28 cellular contexts compared by ENCODE assay signal in genomic region chr2:16755377-16755776, GRCh38.
DNase-seq lines count a peak whose midpoint lies in the region; ATAC-seq and TF ChIP-seq lines count a peak whose summit lies in the region.
"Had no signal": no experiment of that assay in that cellular context is flagged by ENCODE, and none has a peak within 500 bp of the region (broad histone marks: within the 10 kb centered on the region; RNA-seq: fewer than 3 reads in every experiment).

No MANE protein-coding gene starts in this region.

- dilution Hi-C loops in IMR-90 (cut with HindIII; ENCODE audit: low sequenced_read_pairs, unreplicated experiment), result no loop called here

- H3K4me3 ChIP-seq in IMR-90 (ENCODE audit: insufficient read depth, low read depth, low read length) (no peak overlapping the region), osteoblast (ENCODE audit: insufficient read depth, low read length) (no peak overlapping the region), tibial nerve (no peak overlapping the region), right lobe of liver (no peak overlapping the region), H7 (ENCODE audit: insufficient read depth, low read depth, low read length) (no peak overlapping the region)
- H3K4me3 ChIP-seq: A549, GM23338, HAP-1 had no signal

- H3K79me2 ChIP-seq in osteoblast (ENCODE audit: insufficient read depth, low read length), result no peaks in the 10 kb centered on the region

- TF ChIP-seq EP300 in tibial nerve (IDR thresholded peaks at IDR 0.05), result no peak

- no peak overlapping the region for H4K8ac ChIP-seq in IMR-90 (ENCODE audit: low read depth in 2 of 2, low read length in 2 of 2)

- WGBS in IMR-90 (ENCODE audit: extremely low coverage in 2 of 2, insufficient read length in 1 of 2), 2 experiments, result 0% methylated on average over 1 of the region's 8 CpGs; no CpG with 5 or more reads in 1 of the 2 experiments
- 59 to 74% methylated on average over 8 of the region's 8 CpGs for WGBS in tibial nerve, 2 donors
- WGBS in right lobe of liver (ENCODE audit: insufficient coverage, low coverage, low lambda C conversion rate, missing lambda C conversion rate), result 62% methylated on average over 3 of the region's 8 CpGs

- no peak overlapping the region for H2AK9ac ChIP-seq in IMR-90 (replicated peaks; ENCODE audit: low read depth, low read length, poor library complexity)

- no peak overlapping the region for H3K9ac ChIP-seq in IMR-90 (ENCODE audit: low read depth, low read length)

- H3K56ac ChIP-seq in IMR-90 (ENCODE audit: extremely low read depth, insufficient read depth, low read length), result no peak overlapping the region

- H3K23ac ChIP-seq in IMR-90 (ENCODE audit: low read depth, low read length), result no peak overlapping the region

- no peak overlapping the region for H3K27ac ChIP-seq in IMR-90 (ENCODE audit: insufficient read depth, low read length)
- no peak overlapping the region for H3K27ac ChIP-seq in osteoblast (ENCODE audit: low read depth, low read length)
- no peak overlapping the region for H3K27ac ChIP-seq in tibial nerve
- no peak overlapping the region for H3K27ac ChIP-seq in right lobe of liver
- H3K27ac ChIP-seq: A549 had no signal

- H2BK5ac ChIP-seq in IMR-90 (ENCODE audit: low read depth, low read length, poor library complexity, severe bottlenecking), result no peak overlapping the region

- H2BK15ac ChIP-seq in IMR-90 (ENCODE audit: low read depth, low read length), result no peak overlapping the region

- H3K9me3 ChIP-seq in IMR-90 (ENCODE audit: control insufficient read depth, insufficient read depth, low read length) (no peaks in the 10 kb centered on the region), osteoblast (ENCODE audit: low read depth, low read length) (no peaks in the 10 kb centered on the region), tibial nerve (no peaks in the 10 kb centered on the region), right lobe of liver (no peaks in the 10 kb centered on the region)
- H3K9me3 ChIP-seq: A549, HAP-1 had no signal

- H3K18ac ChIP-seq in IMR-90 (ENCODE audit: low read depth, low read length), result no peak overlapping the region

- H2AFZ ChIP-seq in IMR-90 (replicated peaks; ENCODE audit: low read length, poor library complexity), result peak overlapping the region; percentile 29
- H2AFZ ChIP-seq in osteoblast (ENCODE audit: low read length), result no peak overlapping the region
- H2AFZ ChIP-seq: GM23338 had no signal

- no peaks in the 10 kb centered on the region for H4K20me1 ChIP-seq in IMR-90 (ENCODE audit: insufficient read depth, low read length)
- H4K20me1 ChIP-seq in osteoblast (ENCODE audit: insufficient read depth, low read length), result no peaks in the 10 kb centered on the region

- H3K14ac ChIP-seq in IMR-90 (replicated peaks; ENCODE audit: low read depth, low read length), result no peak overlapping the region

- no TSS peak for BruUV-seq in IMR-90 (replicated peaks; lab: Mats Ljungman, UMichigan)

- TF ChIP-seq RAD21 in IMR-90 (IDR thresholded peaks at IDR 0.05; ENCODE audit: low read length), result no peak

- H2BK120ac ChIP-seq in IMR-90 (ENCODE audit: low read depth, low read length), result no peak overlapping the region

- H2BK20ac ChIP-seq in IMR-90 (ENCODE audit: low read depth, low read length), result no peak overlapping the region

- TF ChIP-seq POLR2A in IMR-90 (IDR thresholded peaks at IDR 0.05; ENCODE audit: low read depth, low read length) (no peak), tibial nerve (IDR thresholded peaks at IDR 0.05) (no peak), right lobe of liver (IDR thresholded peaks at IDR 0.05) (no peak)

- in situ Hi-C loops in IMR-90 (cut with MboI; ENCODE audit: low sequenced_read_pairs), result loop anchor here (5.0 to 25.0 kb wide), 3 partner anchors 138 to 1121 kb away; no protein-coding TSS in a partner anchor

- H2AK5ac ChIP-seq in IMR-90 (ENCODE audit: low read depth, low read length), result no peak overlapping the region

- H3K27me3 ChIP-seq in IMR-90 (ENCODE audit: control insufficient read depth, insufficient read depth, low read length) (peaks cover 5% of the 10 kb centered on the region; the same call in 1 of the 2 replicates), osteoblast (ENCODE audit: insufficient read depth, low read length) (no peaks in the 10 kb centered on the region), tibial nerve (no peaks in the 10 kb centered on the region), right lobe of liver (no peaks in the 10 kb centered on the region), H7 (ENCODE audit: control insufficient read depth, insufficient read depth, low read length) (no peaks in the 10 kb centered on the region; the same call in 1 of the 2 replicates)

- no peak overlapping the region for H3K4ac ChIP-seq in IMR-90 (ENCODE audit: low read depth, low read length)

- no peak for ATAC-seq in IMR-90 (ENCODE audit: low read depth)
- ATAC-seq in left cardiac atrium, result peak; percentile 32 to 66
- ATAC-seq in HG03460 (IDR thresholded peaks at IDR 0.05; ENCODE audit: unreplicated experiment), result no peak
- no peak for ATAC-seq in right lobe of liver
- ATAC-seq: CD8-positive, alpha-beta T cell; PC-3 had no signal

- TF ChIP-seq CTCF in IMR-90 (conservative IDR thresholded peaks at IDR 0.05; ENCODE audit: low read depth, low read length) (no peak), osteoblast (IDR thresholded peaks at IDR 0.05; ENCODE audit: extremely low read depth, low read depth, low read length) (no peak), tibial nerve (IDR thresholded peaks at IDR 0.05) (no peak), right lobe of liver (IDR thresholded peaks at IDR 0.05) (no peak)

- no peak for DNase-seq in IMR-90
- peak; percentile 23 for DNase-seq in left cardiac atrium
- peak; percentile 37 for DNase-seq in osteoblast (ENCODE audit: insufficient read length, low spot score, missing footprints)
- DNase-seq in tibial nerve (ENCODE audit: low spot score in 2 of 2), result peak; percentile 23 to 25
- DNase-seq in stimulated activated CD4-positive, alpha-beta T cell treated with anti-CD3 and anti-CD28 coated beads, Interleukin-2, amount 100 ng/mL, for 48 hours, result no peak
- DNase-seq in right lobe of liver, result no peak
- no peak for DNase-seq in H7
- DNase-seq: C1 segment of cervical spinal cord; CD8-positive, alpha-beta T cell; DMS 273 treated with DMSO at 0.1 percent for 48 hours; DMS79; GF-D8; HFFc6; Karpas-422; NCI-H1105 treated with DMSO at 0.1 percent for 48 hours; NCI-H146; NCI-H1930; NCI-H2107; NCI-H446; NCI-H524 treated with DMSO at 0.1 percent for 48 hours; NCI-H774; NK-92 treated with Interleukin-12 subunit alpha and Interleukin-12 subunit beta, amount 100 ng/mL, for 24 hours; PC-3; SHP77 had no signal

- POLR2A ChIA-PET in IMR-90 (lab: Charles Lee; ENCODE audit: unreplicated experiment), result no interaction called here

- H3K4me2 ChIP-seq in IMR-90 (ENCODE audit: low read depth, low read length) (no peak overlapping the region), osteoblast (ENCODE audit: insufficient read depth, low read length) (no peak overlapping the region)
- H3K4me2 ChIP-seq: A549, GM23338 had no signal

- H4K5ac ChIP-seq in IMR-90 (ENCODE audit: low read depth, low read length), result no peak overlapping the region

- H3K79me1 ChIP-seq in IMR-90 (ENCODE audit: low read depth in 1 of 2, low read length in 2 of 2), result no peaks in the 10 kb centered on the region

- CTCF ChIA-PET in IMR-90 (lab: Yijun Ruan, JAX), result no interaction called here

- intact Hi-C loops in IMR-90 (cut with micrococcal nuclease) (loop anchor here (5.0 kb wide), 1 partner anchor 88 kb away; the partner anchor contains the start of gene CYRIA), left cardiac atrium (cut with DNase I) (loop anchor here (5.0 to 10.0 kb wide), 3 partner anchors 138 to 811 kb away; partner anchors contain the start of gene MYCN (in 1 of the 2)), right lobe of liver (cut with DNase I) (loop anchor here in 1 of 2 donors (5.0 kb wide), 1 partner anchor 143 kb away; no protein-coding TSS in a partner anchor)

- H3K4me1 ChIP-seq in IMR-90 (ENCODE audit: control insufficient read depth, insufficient read depth, low read length), result no peaks in the 10 kb centered on the region
- H3K4me1 ChIP-seq in osteoblast (ENCODE audit: insufficient read depth, low read length), result no peaks in the 10 kb centered on the region
- H3K4me1 ChIP-seq in tibial nerve, result peaks cover 0 to 18% (median 2%) of the 10 kb centered on the region in 4 donors
- peaks cover 0 to 7% (median 0%) of the 10 kb centered on the region in 4 donors for H3K4me1 ChIP-seq in right lobe of liver
- H3K4me1 ChIP-seq: A549, HAP-1 had no signal

- no peaks in the 10 kb centered on the region for H3K9me1 ChIP-seq in IMR-90 (ENCODE audit: insufficient read depth, low read length)

- no peak overlapping the region for H4K91ac ChIP-seq in IMR-90 (ENCODE audit: insufficient read depth, low read depth, low read length)

- H3K36me3 ChIP-seq in IMR-90 (ENCODE audit: control insufficient read depth, insufficient read depth, low read length), result no peaks in the 10 kb centered on the region
- H3K36me3 ChIP-seq in osteoblast (ENCODE audit: insufficient read depth, low read length), result no peaks in the 10 kb centered on the region
- H3K36me3 ChIP-seq in tibial nerve, result no peaks in the 10 kb centered on the region
- no peaks in the 10 kb centered on the region for H3K36me3 ChIP-seq in right lobe of liver
- H3K36me3 ChIP-seq in H7 (replicated peaks; ENCODE audit: control insufficient read depth, insufficient read depth, low read length), result no peaks in the 10 kb centered on the region
- H3K36me3 ChIP-seq: HAP-1 had no signal

TF ChIP-seq in IMR-90, 13 proteins besides CTCF, POLR2A, EP300 and RAD21 (continues in another document):
- TF ChIP-seq SMC3 (IDR thresholded peaks at IDR 0.05; ENCODE audit: low read depth, low read length) (no peak), MAZ (IDR thresholded peaks at IDR 0.05; ENCODE audit: borderline replicate concordance, low read depth, low read length) (no peak), FOS (IDR thresholded peaks at IDR 0.05; ENCODE audit: low read depth, low read length) (no peak), BHLHE40 (IDR thresholded peaks at IDR 0.05; ENCODE audit: low read depth, low read length) (no peak), MXI1 (IDR thresholded peaks at IDR 0.05; ENCODE audit: borderline replicate concordance, low read depth, low read length) (no peak), CEBPB (IDR thresholded peaks at IDR 0.05; ENCODE audit: low read depth, low read length) (no peak), MAFK (IDR thresholded peaks at IDR 0.05; ENCODE audit: low read depth, low read length) (no peak), NFE2L2 (IDR thresholded peaks at IDR 0.05; ENCODE audit: low read depth, low read length) (no peak), USF2 (IDR thresholded peaks at IDR 0.05; ENCODE audit: low read depth, low read length) (no peak), CHD1 (IDR thresholded peaks at IDR 0.05; ENCODE audit: low read depth, low read length) (no peak), RCOR1 (IDR thresholded peaks at IDR 0.05; ENCODE audit: insufficient replicate concordance, low read length) (no peak)

Comparison
In these comparisons a context has a peak if more than half of its experiments do, and no peak if none do; other contexts are left out.
1. ATAC-seq: peak in left cardiac atrium (2 of 2); none in IMR-90 (single experiment), HG03460 (single experiment) and right lobe of liver (0 of 4).
2. DNase-seq: peak in left cardiac atrium (single experiment), osteoblast (single experiment) and tibial nerve (2 of 2); none in IMR-90 (single experiment), stimulated activated CD4-positive, alpha-beta T cell treated with anti-CD3 and anti-CD28 coated beads, Interleukin-2, amount 100 ng/mL, for 48 hours (0 of 2), right lobe of liver (0 of 3) and H7 (single experiment).